Comparison of ENCODE assay signal across 8 cellular contexts in genomic region chr17:29588561-29589411, GRCh38. TPM values are rescaled to one million over a fixed set of nuclear protein-coding genes. Genes with fewer than 3 reads are reported as not detected.
DNase-seq lines count a peak whose midpoint lies in the region; ATAC-seq and TF ChIP-seq lines count a peak whose summit lies in the region.

No MANE protein-coding gene starts in this region.

- H3K9me3 Mint-ChIP-seq in immature natural killer cell: no peaks in the 10 kb centered on the region

- in situ Hi-C loops in astrocyte of the cerebellum (cut with HindIII; ENCODE audit: low sequenced_read_pairs): no loop called here

- H3K27me3 Mint-ChIP-seq in immature natural killer cell (ENCODE audit: low read depth in 3 of 3): peaks cover 0 to 7% (median 5%) of the 10 kb centered on the region in 3 donors

- DNase-seq in NCI-H146 (lab: John Stamatoyannopoulos, UW) (peak; percentile 55), NCI-H146 treated with DMSO at 0.1 percent for 48 hours (lab: John Stamatoyannopoulos, UW; ENCODE audit: unreplicated experiment) (no peak), RKO (ENCODE audit: low spot score) (peak; percentile 48), astrocyte of the cerebellum (ENCODE audit: low read depth) (no peak), immature natural killer cell (peak; percentile 73 to 77 (median 73)), NCI-H446 treated with DMSO at 0.1 percent for 48 hours (lab: John Stamatoyannopoulos, UW) (no peak)
- DNase-seq in stimulated activated CD4-positive, alpha-beta T cell treated with anti-CD3 and anti-CD28 coated beads, Interleukin-2, amount 100 ng/mL, for 24 hours: peak; percentile 60 to 65

- TF ChIP-seq CTCF in astrocyte of the cerebellum (IDR thresholded peaks at IDR 0.05; ENCODE audit: low read depth, low read length, missing control alignments): no peak

- H3K4me3 Mint-ChIP-seq in immature natural killer cell: peak overlapping the region; percentile 87 to 93 (median 88)

- H3K36me3 Mint-ChIP-seq in immature natural killer cell: no peaks in the 10 kb centered on the region

- ATAC-seq in HG02970 (IDR thresholded peaks at IDR 0.05; ENCODE audit: low FRiP score, unreplicated experiment): peak; percentile 5

- H3K27ac Mint-ChIP-seq in immature natural killer cell: peak overlapping the region; percentile 80 to 94 (median 84)

- peak overlapping the region; percentile 73 for H3K4me3 ChIP-seq in astrocyte of the cerebellum (ENCODE audit: low read depth, low read length)

- H3K4me1 Mint-ChIP-seq in immature natural killer cell: peaks cover 72 to 79% of the 10 kb centered on the region in 2 donors

RNA-seq across cellular contexts. Expression of gene GIT1, which starts 0.7 kb away (rescaled TPM):
- polyA plus RNA-seq in immature natural killer cell: 1 to 10 TPM; 2.3 to 8.9 (median 5.1) TPM

RNA-seq across cellular contexts. Expression of gene ANKRD13B, which starts 4.1 kb away (rescaled TPM):
- polyA plus RNA-seq in immature natural killer cell: under 1 TPM in 1 of 3 donors, not detected in 2; 0.18 TPM

RNA-seq across cellular contexts. Expression of gene TP53I13, which starts 20.3 kb away (rescaled TPM):
- polyA plus RNA-seq in immature natural killer cell: 10 to 100 TPM; 41.6 to 50.5 (median 47.0) TPM

RNA-seq across cellular contexts. Expression of gene ABHD15, which starts 21.9 kb away (rescaled TPM):
- 10 to 100 TPM; 31.6 to 36.7 (median 34.0) TPM for polyA plus RNA-seq in immature natural killer cell

RNA-seq across cellular contexts. Expression of gene CORO6, which starts 33.9 kb away (rescaled TPM):
- polyA plus RNA-seq in immature natural killer cell: 1 to 10 TPM in 1 of 3 donors, under 1 TPM in 2; 0.12 to 1.3 (median 0.38) TPM

Comparison
In these comparisons a context has a peak if more than half of its experiments do, and no peak if none do; other contexts are left out.
1. DNase-seq: peak in NCI-H146 (single experiment), RKO (single experiment), immature natural killer cell (3 of 3) and stimulated activated CD4-positive, alpha-beta T cell treated with anti-CD3 and anti-CD28 coated beads, Interleukin-2, amount 100 ng/mL, for 24 hours (2 of 2); none in NCI-H146 treated with DMSO at 0.1 percent for 48 hours (single experiment), astrocyte of the cerebellum (single experiment) and NCI-H446 treated with DMSO at 0.1 percent for 48 hours (single experiment).